In the genomic region with DNA sequence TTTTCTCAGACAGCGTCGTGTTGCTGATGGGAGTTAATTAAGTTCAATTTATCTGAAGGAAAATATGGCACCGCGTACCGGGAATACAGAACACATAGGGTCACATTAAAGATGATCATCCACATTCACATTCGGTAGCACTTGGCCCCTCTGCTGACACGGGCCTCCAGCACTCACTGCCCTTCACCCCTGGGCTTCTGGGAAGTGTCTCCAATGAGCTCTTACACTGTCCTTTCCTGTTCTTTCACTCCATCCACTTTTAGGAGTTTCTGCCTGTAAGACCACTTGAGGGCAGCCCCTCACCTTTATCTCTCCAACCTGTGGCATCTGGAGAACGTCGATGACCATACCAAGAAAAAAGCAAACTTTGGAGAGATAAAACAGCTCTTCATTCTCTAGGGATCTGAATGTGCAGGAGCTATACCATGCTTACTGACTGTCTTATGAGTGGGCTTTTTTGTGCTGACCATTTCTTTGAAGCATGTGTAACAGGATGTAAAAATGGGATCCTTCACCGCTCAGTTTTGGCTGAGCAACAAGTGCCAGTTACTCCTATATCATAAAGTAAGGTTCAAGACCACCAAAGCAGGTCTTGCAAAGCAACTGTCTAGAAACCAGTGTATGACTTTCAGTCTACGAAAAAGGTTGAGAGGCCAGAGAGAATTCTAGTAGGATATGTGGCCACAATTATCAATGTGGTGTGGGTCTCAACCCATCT, we compare ENCODE assay signal across 8 cellular contexts. TPM values are rescaled to one million over a fixed set of nuclear protein-coding genes. Genes with fewer than 3 reads are reported as not detected.
DNase-seq lines count a peak whose midpoint lies in the region; ATAC-seq and TF ChIP-seq lines count a peak whose summit lies in the region.

No MANE protein-coding gene starts in this region.

- intact Hi-C loops in left ventricle myocardium superior (cut with micrococcal nuclease) (no loop called here), sigmoid colon (cut with DNase I) (loop anchor here (2.0 to 10.0 kb wide), 3 partner anchors 93 to 939 kb away; a partner anchor contains a TSS)

- H3K9me3 ChIP-seq in cardiac muscle cell (ENCODE audit: low read depth): no peaks in the 10 kb centered on the region
- H3K9me3 ChIP-seq in T-helper 17 cell (ENCODE audit: control insufficient read depth, low read length, poor library complexity, severe bottlenecking): no peaks in the 10 kb centered on the region
- H3K9me3 ChIP-seq in sigmoid colon: no peaks in the 10 kb centered on the region

- H3K27ac ChIP-seq in cardiac muscle cell (peak overlapping the region; percentile 24), sigmoid colon (peak overlapping the region; percentile 84 to 89 (median 86))

- no peak for TF ChIP-seq EP300 in sigmoid colon (IDR thresholded peaks at IDR 0.05)

- WGBS in sigmoid colon, 2 donors: 20% methylated on average over 11 of the region's 11 CpGs

- H3K4me3 Mint-ChIP-seq in T-helper 17 cell: peak overlapping the region; percentile 96

- H3K27me3 Mint-ChIP-seq in T-helper 17 cell: no peaks in the 10 kb centered on the region

- H3K36me3 ChIP-seq in cardiac muscle cell (no peaks in the 10 kb centered on the region), sigmoid colon (no peaks in the 10 kb centered on the region)

- ATAC-seq in left ventricle myocardium superior: no peak
- ATAC-seq in T-helper 17 cell: no peak

- no peaks in the 10 kb centered on the region for H3K4me1 ChIP-seq in cardiac muscle cell (ENCODE audit: low read depth)
- peaks cover 0 to 16% (median 9%) of the 10 kb centered on the region in 4 donors for H3K4me1 ChIP-seq in sigmoid colon

- H3K27ac Mint-ChIP-seq in T-helper 17 cell: peak overlapping the region; percentile 93

- DNase-seq in cardiac muscle cell (ENCODE audit: low read depth in 1 of 2, low spot score in 1 of 2) (peak; percentile 6 to 36), left ventricle myocardium superior (no peak), T-helper 17 cell (no peak), fibroblast of the aortic adventitia (ENCODE audit: low read depth) (peak; percentile 10), sigmoid colon (no peak), cerebellar cortex (ENCODE audit: low spot score) (no peak), inferior parietal cortex (ENCODE audit: extremely low spot score) (no peak), SHP77 treated with DMSO at 0.1 percent for 48 hours (lab: John Stamatoyannopoulos, UW) (no peak)

- H3K27me3 ChIP-seq in cardiac muscle cell (no peaks in the 10 kb centered on the region), sigmoid colon (no peaks in the 10 kb centered on the region)

- no peak for TF ChIP-seq CTCF in cardiac muscle cell (IDR thresholded peaks at IDR 0.05; ENCODE audit: low read depth, low read length)
- TF ChIP-seq CTCF in fibroblast of the aortic adventitia (IDR thresholded peaks at IDR 0.05; ENCODE audit: insufficient read depth, low read length): no peak
- no peak for TF ChIP-seq CTCF in sigmoid colon (IDR thresholded peaks at IDR 0.05)

- TF ChIP-seq POLR2A in sigmoid colon (IDR thresholded peaks at IDR 0.05): no peak

- no peaks in the 10 kb centered on the region for H3K36me3 Mint-ChIP-seq in T-helper 17 cell (ENCODE audit: low read depth)

- peaks cover 27% of the 10 kb centered on the region for H3K4me1 Mint-ChIP-seq in T-helper 17 cell

- H3K4me3 ChIP-seq in cardiac muscle cell (peak overlapping the region; percentile 68), fibroblast of the aortic adventitia (ENCODE audit: low read depth, low read length) (peak overlapping the region; percentile 81), sigmoid colon (peak overlapping the region; percentile 60 to 91 (median 76))

RNA-seq across cellular contexts. Expression of a gene that starts 1.1 kb away (rescaled TPM):
- total RNA-seq in cardiac muscle cell (29.8 and 41.5 TPM in 2 replicates), left ventricle myocardium superior (15.4 TPM), T-helper 17 cell (10 to 100 TPM; 34.6 to 39.8 TPM), fibroblast of the aortic adventitia (ENCODE audit: low replicate concordance) (16.9 and 20.7 TPM in 2 replicates), sigmoid colon (10 to 100 TPM; 28.8 to 50.4 (median 44.6) TPM)
- polyA plus RNA-seq in cardiac muscle cell (51.0 and 64.0 TPM in 2 replicates), sigmoid colon (10 to 100 TPM; 24.0 to 30.7 (median 30.6) TPM)

RNA-seq across cellular contexts. Expression of a gene that starts 32.1 kb away (rescaled TPM):
- total RNA-seq in cardiac muscle cell (0.03 and 0.07 TPM in 2 replicates), left ventricle myocardium superior (not detected), T-helper 17 cell (under 1 TPM; 0.47 to 0.73 TPM), fibroblast of the aortic adventitia (ENCODE audit: low replicate concordance) (0.18 and 1.2 TPM in 2 replicates), sigmoid colon (1 to 10 TPM in 1 of 4 donors, under 1 TPM in 3; 0.28 to 1.2 (median 0.34) TPM)
- polyA plus RNA-seq in cardiac muscle cell (0.12 TPM in 1 of 2 replicates, not detected in the other), sigmoid colon (1 to 10 TPM in 2 of 3 donors, under 1 TPM in 1; 0.79 to 4.6 (median 3.6) TPM)

Comparison
In these comparisons a context has a peak if more than half of its experiments do, and no peak if none do; other contexts are left out.
1. DNase-seq: peak in cardiac muscle cell (2 of 2) and fibroblast of the aortic adventitia (single experiment); none in left ventricle myocardium superior (single experiment), T-helper 17 cell (0 of 3), sigmoid colon (single experiment), cerebellar cortex (single experiment), inferior parietal cortex (single experiment) and SHP77 treated with DMSO at 0.1 percent for 48 hours (single experiment).
2. Peak in every context shown above with its lines, with median percentiles within 50 percentile points of each other: H3K4me3 ChIP-seq.